In the genomic region with DNA sequence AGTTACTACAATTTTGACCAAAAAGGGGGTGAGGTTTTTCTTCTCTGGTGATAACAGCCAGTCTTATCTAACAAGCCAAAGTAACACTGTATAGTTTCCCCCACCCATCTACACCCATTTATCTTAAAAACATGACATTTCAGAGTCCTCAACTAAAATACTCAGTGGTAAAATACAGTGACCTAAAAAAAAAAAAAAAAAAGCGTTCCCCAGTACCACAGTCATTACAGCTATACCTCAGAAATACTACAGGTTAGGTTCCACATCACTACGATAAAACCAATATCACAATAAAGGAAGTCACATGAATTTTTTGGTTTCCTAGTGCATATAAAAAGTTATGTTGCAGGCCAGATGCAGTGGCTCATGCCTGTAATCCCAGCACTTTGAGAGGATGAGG, we compare ENCODE assay signal across 18 cellular contexts. TPM values are rescaled to one million over a fixed set of nuclear protein-coding genes. Genes with fewer than 3 reads are reported as not detected.
DNase-seq lines count a peak whose midpoint lies in the region; ATAC-seq and TF ChIP-seq lines count a peak whose summit lies in the region.
"Had no signal": no experiment of that assay in that cellular context is flagged by ENCODE, and none has a peak within 500 bp of the region (broad histone marks: within the 10 kb centered on the region; RNA-seq: fewer than 3 reads in every experiment).

No MANE protein-coding gene starts in this region.

- H3K27ac Mint-ChIP-seq in activated CD4-positive, alpha-beta T cell treated with anti-CD3 and anti-CD28 coated beads, Interleukin-2, amount 10 ng/mL, durations not matched to agents 7 days and 5 days = peak overlapping the region; percentile 76
- peak overlapping the region; percentile 77 for H3K27ac Mint-ChIP-seq in activated naive CD8-positive, alpha-beta T cell treated with anti-CD3 and anti-CD28 coated beads, Interleukin-2, amount 10 ng/mL, durations not matched to agents 7 days and 5 days

- H3K4me1 Mint-ChIP-seq in activated CD4-positive, alpha-beta T cell treated with anti-CD3 and anti-CD28 coated beads, Interleukin-2, amount 10 ng/mL, durations not matched to agents 7 days and 5 days = peaks cover 28% of the 10 kb centered on the region
- peaks cover 22% of the 10 kb centered on the region for H3K4me1 Mint-ChIP-seq in activated naive CD8-positive, alpha-beta T cell treated with anti-CD3 and anti-CD28 coated beads, Interleukin-2, amount 10 ng/mL, durations not matched to agents 7 days and 5 days

- peak overlapping the region; percentile 76 for H3K27ac ChIP-seq in SU-DHL-6 (ENCODE audit: low read depth, low read length)
- H3K27ac ChIP-seq in spleen = peak overlapping the region in 6 of 8 donors; percentile 12 to 80 (median 67)
- H3K27ac ChIP-seq: neutrophil had no signal

- peak; percentile 70 for ATAC-seq in activated naive CD8-positive, alpha-beta T cell treated with anti-CD3 and anti-CD28 coated beads, Interleukin-2, amount 10 ng/mL, durations not matched to agents 7 days and 5 days (ENCODE audit: low read depth)
- no peak for ATAC-seq in GM18505 (IDR thresholded peaks at IDR 0.05; ENCODE audit: unreplicated experiment)

- peaks cover 22 to 100% (median 69%) of the 10 kb centered on the region in 6 donors for H3K4me1 ChIP-seq in spleen

- H3K27me3 ChIP-seq in SU-DHL-6 (ENCODE audit: low read length) (no peaks in the 10 kb centered on the region), spleen (replicated peaks in 1 of 7) (no peaks in the 10 kb centered on the region)
- H3K27me3 ChIP-seq: neutrophil had no signal

- peak overlapping the region; percentile 15 for H3K4me3 ChIP-seq in SU-DHL-6 (ENCODE audit: insufficient read depth, low read length, poor library complexity, severe bottlenecking)
- H3K4me3 ChIP-seq in spleen = no peak overlapping the region

- peak overlapping the region; percentile 26 for H3K4me3 Mint-ChIP-seq in activated CD4-positive, alpha-beta T cell treated with anti-CD3 and anti-CD28 coated beads, Interleukin-2, amount 10 ng/mL, durations not matched to agents 7 days and 5 days
- peak overlapping the region; percentile 50 for H3K4me3 Mint-ChIP-seq in activated naive CD8-positive, alpha-beta T cell treated with anti-CD3 and anti-CD28 coated beads, Interleukin-2, amount 10 ng/mL, durations not matched to agents 7 days and 5 days

- TF ChIP-seq POLR2A in spleen (IDR thresholded peaks at IDR 0.05) (no peak), GM18505 (IDR thresholded peaks at IDR 0.05; ENCODE audit: borderline replicate concordance, extremely low read depth, insufficient read depth, insufficient read length) (no peak)

- no peak for DNase-seq in activated CD4-positive, alpha-beta T cell treated with anti-CD3 and anti-CD28 coated beads, Interleukin-2, amount 10 ng/mL, durations not matched to agents 7 days and 5 days
- no peak for DNase-seq in activated CD4-positive, alpha-beta T cell treated with anti-CD3 and anti-CD28 coated beads for 4 hours
- DNase-seq in activated naive CD8-positive, alpha-beta T cell treated with anti-CD3 and anti-CD28 coated beads, Interleukin-2, amount 10 ng/mL, durations not matched to agents 7 days and 5 days = no peak
- DNase-seq in spleen (no peak), NCI-H2171 treated with DMSO at 0.1 percent for 48 hours (lab: John Stamatoyannopoulos, UW) (no peak), NCI-H748 (lab: John Stamatoyannopoulos, UW; ENCODE audit: unreplicated experiment) (no peak)
- DNase-seq: 8988T; activated gamma-delta T cell treated with Interleukin-2 at 50 U/mL for 16 hours; cortex of kidney; foreskin fibroblast; GOT3; NCI-H187; NCI-H345; RPMI8226; stimulated activated CD8-positive, alpha-beta memory T cell treated with anti-CD3 and anti-CD28 coated beads, Interleukin-4, amount 100 ng/mL, for 48 hours had no signal

- H3K4me2 ChIP-seq in SU-DHL-6 (ENCODE audit: low read depth, low read length, poor library complexity, severe bottlenecking) = peak overlapping the region; percentile 55

- intact Hi-C loops in spleen (cut with DNase I; ENCODE audit: low total_unique reads) = loop anchor here (10.0 kb wide), 1 partner anchor 47 kb away; no protein-coding TSS in a partner anchor

- POLR2A ChIA-PET in activated CD4-positive, alpha-beta T cell treated with anti-CD3 and anti-CD28 coated beads, Interleukin-2, amount 10 ng/mL, durations not matched to agents 7 days and 5 days (lab: Charles Lee) = interaction anchor here (0.6 to 0.7 kb wide), 2 partner anchors 14 to 41 kb away, joined by 3 to 4 read pairs; partner anchors contain the start of gene DENND4A
- POLR2A ChIA-PET in activated naive CD8-positive, alpha-beta T cell treated with anti-CD3 and anti-CD28 coated beads, Interleukin-2, amount 10 ng/mL, durations not matched to agents 7 days and 5 days (lab: Charles Lee) = interaction anchor here (1.1 to 4.0 kb wide), 3 partner anchors 13 to 91 kb away, joined by 6 to 26 read pairs (median 9); partner anchors contain the start of genes DENND4A and RAB11A

- H4K20me1 ChIP-seq in SU-DHL-6 (ENCODE audit: low read depth, low read length) = peaks cover 19% of the 10 kb centered on the region; the same call in 1 of the 2 replicates

- peaks cover 99% of the 10 kb centered on the region for H3K79me2 ChIP-seq in SU-DHL-6 (ENCODE audit: insufficient read depth, low read length)

- peaks cover 16% of the 10 kb centered on the region; the same call in 1 of the 2 replicates for H3K36me3 ChIP-seq in SU-DHL-6 (ENCODE audit: low read length)
- no peaks in the 10 kb centered on the region for H3K36me3 ChIP-seq in spleen
- H3K36me3 ChIP-seq: neutrophil had no signal

- H3K9me3 ChIP-seq in SU-DHL-6 (ENCODE audit: insufficient read depth, low read length) (no peaks in the 10 kb centered on the region), spleen (no peaks in the 10 kb centered on the region)
- H3K9me3 ChIP-seq: neutrophil had no signal

- CTCF ChIA-PET in activated CD4-positive, alpha-beta T cell treated with anti-CD3 and anti-CD28 coated beads, Interleukin-2, amount 10 ng/mL, durations not matched to agents 7 days and 5 days (lab: Charles Lee) = interaction anchor here (0.6 to 1.0 kb wide), 3 partner anchors 9 to 51 kb away, joined by 3 to 4 read pairs (median 3); no protein-coding TSS in a partner anchor

- WGBS in spleen, 5 donors = 24 to 57% (median 29%) methylated on average over 2 of the region's 2 CpGs

- H3K9ac ChIP-seq in SU-DHL-6 (ENCODE audit: low read length) = peak overlapping the region; percentile 40

- no peaks in the 10 kb centered on the region for H3K27me3 Mint-ChIP-seq in activated CD4-positive, alpha-beta T cell treated with anti-CD3 and anti-CD28 coated beads, Interleukin-2, amount 10 ng/mL, durations not matched to agents 7 days and 5 days
- H3K27me3 Mint-ChIP-seq in activated naive CD8-positive, alpha-beta T cell treated with anti-CD3 and anti-CD28 coated beads, Interleukin-2, amount 10 ng/mL, durations not matched to agents 7 days and 5 days = no peaks in the 10 kb centered on the region

- no peaks in the 10 kb centered on the region for H3K9me3 Mint-ChIP-seq in activated CD4-positive, alpha-beta T cell treated with anti-CD3 and anti-CD28 coated beads, Interleukin-2, amount 10 ng/mL, durations not matched to agents 7 days and 5 days
- no peaks in the 10 kb centered on the region for H3K9me3 Mint-ChIP-seq in activated naive CD8-positive, alpha-beta T cell treated with anti-CD3 and anti-CD28 coated beads, Interleukin-2, amount 10 ng/mL, durations not matched to agents 7 days and 5 days

- H2AFZ ChIP-seq in SU-DHL-6 (ENCODE audit: low read depth, low read length, severe bottlenecking) = no peak overlapping the region

- H3K36me3 Mint-ChIP-seq in activated CD4-positive, alpha-beta T cell treated with anti-CD3 and anti-CD28 coated beads, Interleukin-2, amount 10 ng/mL, durations not matched to agents 7 days and 5 days (ENCODE audit: low read depth) = peaks cover 14% of the 10 kb centered on the region
- peaks cover 21% of the 10 kb centered on the region for H3K36me3 Mint-ChIP-seq in activated naive CD8-positive, alpha-beta T cell treated with anti-CD3 and anti-CD28 coated beads, Interleukin-2, amount 10 ng/mL, durations not matched to agents 7 days and 5 days

- no peak for TF ChIP-seq CTCF in SU-DHL-6 (IDR thresholded peaks at IDR 0.05; ENCODE audit: insufficient read depth, low read length, poor library complexity, severe bottlenecking)
- no peak for TF ChIP-seq CTCF in spleen (IDR thresholded peaks at IDR 0.05 in 8 of 11, conservative IDR thresholded peaks at IDR 0.05 in 3 of 11)

- H3K9me2 ChIP-seq in SU-DHL-6 (replicated peaks; ENCODE audit: insufficient read depth, low read length) = no peaks in the 10 kb centered on the region

- H3F3A ChIP-seq in SU-DHL-6 (ENCODE audit: insufficient read depth) = peaks cover 74% of the 10 kb centered on the region

RNA-seq across cellular contexts. Expression of gene DENND4A, which starts 13.8 kb away (rescaled TPM):
- 10 to 100 TPM; 30.9 to 40.2 TPM for total RNA-seq in activated CD4-positive, alpha-beta T cell treated with anti-CD3 and anti-CD28 coated beads, Interleukin-2, amount 10 ng/mL, durations not matched to agents 7 days and 5 days
- 10 to 100 TPM; 50.4 to 56.7 TPM for total RNA-seq in activated naive CD8-positive, alpha-beta T cell treated with anti-CD3 and anti-CD28 coated beads, Interleukin-2, amount 10 ng/mL, durations not matched to agents 7 days and 5 days
- 10 to 100 TPM; 53.1 to 88.2 (median 61.5) TPM for total RNA-seq in spleen
- polyA plus RNA-seq in spleen = 10 to 100 TPM in 1 of 3 donors, 1 to 10 TPM in 2; 9.4 to 11.1 (median 9.9) TPM
